8 cellular contexts compared by ENCODE assay signal in genomic region chr1:222814536-222815366, GRCh38. TPM values are rescaled to one million over a fixed set of nuclear protein-coding genes. Genes with fewer than 3 reads are reported as not detected.
A peak's percentile ranks its signal among the peaks of the same experiment; 100 is the strongest.
DNase-seq lines count a peak whose midpoint lies in the region; TF ChIP-seq lines count a peak whose summit lies in the region.

A gene with protein sequence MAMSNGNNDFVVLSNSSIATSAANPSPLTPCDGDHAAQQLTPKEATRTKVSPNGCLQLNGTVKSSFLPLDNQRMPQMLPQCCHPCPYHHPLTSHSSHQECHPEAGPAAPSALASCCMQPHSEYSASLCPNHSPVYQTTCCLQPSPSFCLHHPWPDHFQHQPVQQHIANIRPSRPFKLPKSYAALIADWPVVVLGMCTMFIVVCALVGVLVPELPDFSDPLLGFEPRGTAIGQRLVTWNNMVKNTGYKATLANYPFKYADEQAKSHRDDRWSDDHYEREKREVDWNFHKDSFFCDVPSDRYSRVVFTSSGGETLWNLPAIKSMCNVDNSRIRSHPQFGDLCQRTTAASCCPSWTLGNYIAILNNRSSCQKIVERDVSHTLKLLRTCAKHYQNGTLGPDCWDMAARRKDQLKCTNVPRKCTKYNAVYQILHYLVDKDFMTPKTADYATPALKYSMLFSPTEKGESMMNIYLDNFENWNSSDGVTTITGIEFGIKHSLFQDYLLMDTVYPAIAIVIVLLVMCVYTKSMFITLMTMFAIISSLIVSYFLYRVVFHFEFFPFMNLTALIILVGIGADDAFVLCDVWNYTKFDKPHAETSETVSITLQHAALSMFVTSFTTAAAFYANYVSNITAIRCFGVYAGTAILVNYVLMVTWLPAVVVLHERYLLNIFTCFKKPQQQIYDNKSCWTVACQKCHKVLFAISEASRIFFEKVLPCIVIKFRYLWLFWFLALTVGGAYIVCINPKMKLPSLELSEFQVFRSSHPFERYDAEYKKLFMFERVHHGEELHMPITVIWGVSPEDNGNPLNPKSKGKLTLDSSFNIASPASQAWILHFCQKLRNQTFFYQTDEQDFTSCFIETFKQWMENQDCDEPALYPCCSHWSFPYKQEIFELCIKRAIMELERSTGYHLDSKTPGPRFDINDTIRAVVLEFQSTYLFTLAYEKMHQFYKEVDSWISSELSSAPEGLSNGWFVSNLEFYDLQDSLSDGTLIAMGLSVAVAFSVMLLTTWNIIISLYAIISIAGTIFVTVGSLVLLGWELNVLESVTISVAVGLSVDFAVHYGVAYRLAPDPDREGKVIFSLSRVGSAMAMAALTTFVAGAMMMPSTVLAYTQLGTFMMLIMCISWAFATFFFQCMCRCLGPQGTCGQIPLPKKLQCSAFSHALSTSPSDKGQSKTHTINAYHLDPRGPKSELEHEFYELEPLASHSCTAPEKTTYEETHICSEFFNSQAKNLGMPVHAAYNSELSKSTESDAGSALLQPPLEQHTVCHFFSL (N-terminal part only) (plus strand): TSS chr1:222815039. CDS start chr1:222942824, 127,785 bp downstream.

- no peaks in the 10 kb centered on the region for H3K27me3 ChIP-seq in GM23248 (replicated peaks; ENCODE audit: insufficient read depth)
- H3K27me3 ChIP-seq in SJCRH30 = no peaks in the 10 kb centered on the region
- H3K27me3 ChIP-seq in suprapubic skin = no peaks in the 10 kb centered on the region

- peak within 1 kb of the TSS; percentile 92 for H3K27ac ChIP-seq in GM23248
- peak within 1 kb of the TSS; percentile 57 for H3K27ac ChIP-seq in SJCRH30
- peak within 1 kb of the TSS; percentile 87 for H3K27ac ChIP-seq in suprapubic skin

- peaks cover 30% of the 10 kb centered on the region for H3K4me1 ChIP-seq in GM23248 (ENCODE audit: insufficient read depth)
- peaks cover 10% of the 10 kb centered on the region for H3K4me1 ChIP-seq in SJCRH30
- H3K4me1 ChIP-seq in suprapubic skin = peaks cover 16% of the 10 kb centered on the region

- no peak for TF ChIP-seq POLR2A in suprapubic skin (IDR thresholded peaks at IDR 0.05)

- no peaks in the 10 kb centered on the region for H4K20me1 ChIP-seq in GM23248 (ENCODE audit: insufficient read depth)

- H3F3A ChIP-seq in GM23248 (ENCODE audit: insufficient read depth) = peaks cover 41% of the 10 kb centered on the region

- H3K9me3 ChIP-seq in GM23248 (ENCODE audit: low read depth) = no peaks in the 10 kb centered on the region
- H3K9me3 ChIP-seq in SJCRH30 (replicated peaks) = no peaks in the 10 kb centered on the region
- no peaks in the 10 kb centered on the region for H3K9me3 ChIP-seq in suprapubic skin

- H3K36me3 ChIP-seq in GM23248 (ENCODE audit: low read depth) (no peaks in the 10 kb centered on the region), SJCRH30 (no peaks in the 10 kb centered on the region), suprapubic skin (no peaks in the 10 kb centered on the region)

- in situ Hi-C loops in GM23248 (cut with MboI) = no loop called here

- H3K9ac ChIP-seq in GM23248 = peak within 1 kb of the TSS; percentile 93

- peak within 1 kb of the TSS; percentile 88 for H3K4me2 ChIP-seq in GM23248 (ENCODE audit: unreplicated experiment)

- H3K79me2 ChIP-seq in GM23248 (ENCODE audit: insufficient read depth) = peaks cover 27% of the 10 kb centered on the region

- DNase-seq in ELF-1 (ENCODE audit: low read depth, low spot score) = peak; percentile 86
- DNase-seq in GM23248 = peak; percentile 87
- DNase-seq in Kasumi-1 (lab: John Stamatoyannopoulos, UW) = peak; percentile 53 to 62
- DNase-seq in SJCRH30 = peak; percentile 85 to 89
- DNase-seq in activated naive CD4-positive, alpha-beta T cell treated with anti-CD3 and anti-CD28 coated beads, Interleukin-2, amount 50 U/mL, for 16 hours = peak; percentile 67
- DNase-seq in globus pallidus (ENCODE audit: low spot score) = peak; percentile 72
- peak in 53 of 56 donors; percentile 29 to 81 (median 61) for DNase-seq in nucleus accumbens (lab: John Stamatoyannopoulos, UW)
- DNase-seq in suprapubic skin (ENCODE audit: low spot score in 2 of 2) = peak; percentile 87 to 88

- no peak for TF ChIP-seq EP300 in suprapubic skin (IDR thresholded peaks at IDR 0.05)

- H2AFZ ChIP-seq in GM23248 = peak within 1 kb of the TSS; percentile 94

- 0 to 1% methylated on average over 49 to 54 of the region's 62 CpGs for WGBS in GM23248 (ENCODE audit: low coverage in 1 of 2, low lambda C conversion rate in 2 of 2, missing lambda C conversion rate in 2 of 2), 2 experiments
- 3% methylated on average over 30 of the region's 62 CpGs for WGBS in suprapubic skin

- TF ChIP-seq CTCF in suprapubic skin (IDR thresholded peaks at IDR 0.05) = no peak

- H3K4me3 ChIP-seq in GM23248 (peak within 1 kb of the TSS; percentile 86), SJCRH30 (peak within 1 kb of the TSS; percentile 78), suprapubic skin (peak within 1 kb of the TSS; percentile 69)

- H3K9me2 ChIP-seq in GM23248 (ENCODE audit: insufficient read depth) = no peaks in the 10 kb centered on the region

RNA-seq across cellular contexts. Expression of the gene that starts here (rescaled TPM):
- 1.5 and 2.6 TPM in 2 replicates for total RNA-seq in GM23248 (2014; rRNA removed; shearing (Covaris generic))
- polyA plus RNA-seq in GM23248 (2016; fragmentation: Nextera tagmentation; extraction: Ambion mirVana) = 3.1 and 3.6 TPM in 2 replicates
- total RNA-seq in SJCRH30 (2014; rRNA removed; shearing (Covaris generic)) = 23.4 and 24.6 TPM in 2 replicates
- total RNA-seq in suprapubic skin = 10 to 100 TPM in 2 of 4 donors, 1 to 10 TPM in 2; 8.3 to 20.9 (median 14.9) TPM

Comparison
In these comparisons a context has a peak if more than half of its experiments do, and no peak if none do; other contexts are left out.
1. Peak in every context shown above with its lines: DNase-seq, H3K4me3 ChIP-seq and H3K27ac ChIP-seq.